In the genomic region with DNA sequence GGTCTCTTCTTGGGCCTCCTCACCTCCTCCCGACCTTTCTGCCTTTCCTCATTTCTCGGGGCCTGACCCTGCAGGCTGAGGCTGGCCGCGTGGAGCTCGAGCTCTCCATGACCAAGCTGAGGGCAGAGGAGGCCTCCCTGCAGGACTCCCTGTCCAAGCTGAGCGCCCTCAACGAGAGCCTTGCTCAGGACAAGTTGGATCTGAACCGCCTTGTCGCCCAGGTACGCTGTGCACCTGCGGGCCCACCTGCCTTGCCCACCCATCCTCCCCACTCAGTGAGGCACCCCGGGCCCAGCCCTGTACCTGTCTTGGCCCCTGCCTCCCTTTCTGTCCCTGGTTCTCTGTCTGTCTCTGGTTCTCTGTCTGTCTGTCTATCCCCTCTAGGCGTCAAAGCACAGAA, we compare ENCODE assay signal across 5 cellular contexts. TPM values are rescaled to one million over a fixed set of nuclear protein-coding genes. Genes with fewer than 3 reads are reported as not detected.
"Had no signal": no experiment of that assay in that cellular context is flagged by ENCODE, and none has a peak within 500 bp of the region (broad histone marks: within the 10 kb centered on the region; RNA-seq: fewer than 3 reads in every experiment).

No MANE protein-coding gene starts in this region.

RNA-seq across cellular contexts. Expression of a gene that starts 50.4 kb away (rescaled TPM):
- total RNA-seq: right atrium auricular region had no signal
- polyA plus RNA-seq: pancreas, spleen, thymus, urinary bladder had no signal
